Comparison of ENCODE assay signal across 8 cellular contexts in the genomic region with DNA sequence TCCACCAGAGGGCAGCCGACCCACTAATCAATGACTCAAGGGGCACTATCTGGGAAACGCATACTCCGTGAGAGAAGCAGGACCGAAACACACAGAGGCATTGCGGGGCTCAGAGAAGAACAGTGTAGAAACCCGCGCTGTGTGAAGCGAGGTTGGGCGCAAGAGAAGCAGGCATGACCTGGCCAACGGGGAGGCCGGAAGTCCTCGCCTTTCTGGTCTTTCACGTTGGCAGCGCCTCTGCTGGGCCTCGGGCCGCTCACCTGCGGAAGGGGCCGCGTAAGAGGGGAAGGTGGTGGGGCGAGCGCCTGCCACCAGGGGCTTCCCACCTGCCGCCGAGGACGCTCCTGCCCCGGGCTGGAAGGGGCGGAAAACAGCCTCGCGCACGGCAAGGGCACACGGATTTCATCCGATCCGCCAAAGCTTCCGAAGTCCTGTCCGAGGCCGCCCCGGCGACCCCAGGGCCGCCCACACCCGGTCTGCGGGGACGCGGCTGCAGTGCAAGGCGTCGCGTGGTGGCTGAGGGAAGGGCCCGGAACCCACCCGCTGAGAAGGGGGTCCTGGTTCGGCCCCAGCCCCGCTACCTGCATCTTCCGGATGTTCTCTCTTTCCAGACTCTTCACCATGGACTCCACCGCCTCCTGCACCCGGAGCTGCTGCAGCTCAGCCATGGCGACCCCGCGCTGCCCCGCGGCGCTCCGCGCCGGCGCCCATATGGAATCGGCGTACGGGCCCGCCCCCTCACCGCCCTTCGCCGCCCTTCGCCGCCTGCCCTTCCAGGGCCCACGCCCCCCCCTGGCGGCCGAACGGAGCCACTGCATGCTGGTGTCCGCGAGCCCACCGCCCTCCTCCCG. TPM values are rescaled to one million over a fixed set of nuclear protein-coding genes. Genes with fewer than 3 reads are reported as not detected.
A peak's percentile ranks its signal among the peaks of the same experiment; 100 is the strongest.
DNase-seq lines count a peak whose midpoint lies in the region; ATAC-seq and TF ChIP-seq lines count a peak whose summit lies in the region.

A gene (minus strand): TSS at position 724 of the 851 bp plus-strand sequence. CDS start 56 bp downstream, at position 668.

- peak within 1 kb of the TSS; percentile 94 to 97 (median 97) for H3K4me3 Mint-ChIP-seq in brain

- peaks cover 32% of the 10 kb centered on the region for H3K4me1 Mint-ChIP-seq in brain

- H3K27ac Mint-ChIP-seq in brain, result peak within 1 kb of the TSS; percentile 94 to 98 (median 97)

- peaks cover 10% of the 10 kb centered on the region for H3K4me1 ChIP-seq in iPS-18a (ENCODE audit: control insufficient read depth, low read depth, low read length)
- peaks cover 8% of the 10 kb centered on the region for H3K4me1 ChIP-seq in skeletal muscle satellite cell (ENCODE audit: control insufficient read depth, insufficient read depth, low read length)

- ATAC-seq in HG02938 (IDR thresholded peaks at IDR 0.05; ENCODE audit: unreplicated experiment), result peak; percentile 71

- no peaks in the 10 kb centered on the region for H3K27me3 ChIP-seq in iPS-18a (ENCODE audit: control insufficient read depth, insufficient read depth, low read length)
- no peaks in the 10 kb centered on the region for H3K27me3 ChIP-seq in skeletal muscle satellite cell (ENCODE audit: control insufficient read depth, insufficient read depth, low read length)

- H3K4me2 ChIP-seq in skeletal muscle satellite cell (ENCODE audit: low read length), result peak within 1 kb of the TSS; percentile 95

- peaks cover 0 to 8% (median 4%) of the 10 kb centered on the region in 5 experiments for H3K9me3 Mint-ChIP-seq in brain

- H3K36me3 ChIP-seq in iPS-18a (ENCODE audit: control insufficient read depth, low read depth, low read length), result peaks cover 16% of the 10 kb centered on the region
- peaks cover 17% of the 10 kb centered on the region for H3K36me3 ChIP-seq in skeletal muscle satellite cell (ENCODE audit: insufficient read depth, low read length)

- peak within 1 kb of the TSS; percentile 80 for H3K27ac ChIP-seq in iPS-18a (ENCODE audit: low read length)

- H3K9ac ChIP-seq in iPS-18a (ENCODE audit: low read length) (peak within 1 kb of the TSS; percentile 96), skeletal muscle satellite cell (ENCODE audit: low read depth, low read length) (peak within 1 kb of the TSS; percentile 92)

- H3K9me3 ChIP-seq in iPS-18a (ENCODE audit: control insufficient read depth, low read depth, low read length) (no peaks in the 10 kb centered on the region), skeletal muscle satellite cell (replicated peaks; ENCODE audit: low read length) (no peaks in the 10 kb centered on the region)

- H3K4me3 ChIP-seq in iPS-18a (ENCODE audit: low read length) (peak within 1 kb of the TSS; percentile 70), skeletal muscle satellite cell (ENCODE audit: low read length) (peak within 1 kb of the TSS; percentile 97)

- peak; percentile 73 to 90 for TF ChIP-seq CTCF in brain (conservative IDR thresholded peaks at IDR 0.05)

- H3K27me3 Mint-ChIP-seq in brain, result peaks cover 3% of the 10 kb centered on the region

- peaks cover 33% of the 10 kb centered on the region for H3K36me3 Mint-ChIP-seq in brain

- DNase-seq in NCI-H1436 (lab: John Stamatoyannopoulos, UW), result peak; percentile 87
- DNase-seq in NCI-H1436 treated with DMSO at 0.1 percent for 48 hours (lab: John Stamatoyannopoulos, UW), result no peak
- DNase-seq in NCI-H2029 treated with DMSO at 0.1 percent for 48 hours (lab: John Stamatoyannopoulos, UW), result peak; percentile 68
- DNase-seq in UCSD-AML1 (lab: John Stamatoyannopoulos, UW; ENCODE audit: unreplicated experiment), result peak; percentile 89

RNA-seq across cellular contexts. Expression of the gene that starts here (rescaled TPM):
- polyA plus RNA-seq in brain (ENCODE audit: insufficient read depth, low read depth, low replicate concordance), result 39.0 TPM
- 34.2 and 34.5 TPM in 2 replicates for total RNA-seq in skeletal muscle satellite cell (2012; rRNA removed)
